9 cellular contexts compared by ENCODE assay signal in the genomic region with DNA sequence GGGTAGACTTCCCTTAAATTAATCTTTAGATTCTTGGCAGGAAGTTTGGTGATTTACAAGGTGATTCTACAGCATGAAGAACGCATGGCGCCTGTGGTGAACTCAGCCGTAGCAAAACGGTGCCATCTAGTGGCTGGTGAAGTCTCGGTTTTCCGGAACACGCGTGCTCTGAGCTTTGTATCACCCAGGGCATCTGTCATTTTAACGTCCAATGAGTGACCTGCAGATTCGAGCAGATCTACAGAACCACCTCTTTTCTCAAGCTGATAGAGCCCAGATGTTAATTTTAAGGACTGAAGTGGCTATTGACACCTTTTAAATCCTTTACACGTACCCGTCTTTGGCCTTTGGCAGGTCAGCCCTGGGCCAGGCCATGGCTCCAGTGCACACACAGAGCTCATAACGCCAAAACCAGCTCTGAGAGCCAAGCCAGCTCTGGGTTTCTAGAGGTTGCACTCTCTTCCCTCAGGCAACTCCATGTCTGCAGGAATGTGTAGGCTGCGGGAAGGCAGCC. TPM values are rescaled to one million over a fixed set of nuclear protein-coding genes. Genes with fewer than 3 reads are reported as not detected.
DNase-seq lines count a peak whose midpoint lies in the region; ATAC-seq and TF ChIP-seq lines count a peak whose summit lies in the region.
"Not testable (repeated sequence)": the region's sequence is repeated elsewhere in the genome, so short reads cannot be mapped to it uniquely, and the experiment has no call there.
"Had no signal": no experiment of that assay in that cellular context is flagged by ENCODE, and none has a peak within 500 bp of the region (broad histone marks: within the 10 kb centered on the region; RNA-seq: fewer than 3 reads in every experiment).

No MANE protein-coding gene starts in this region.

- not testable (repeated sequence) for H3K27me3 ChIP-seq in CD8-positive, alpha-beta T cell (ENCODE audit: insufficient read depth, low read length); dorsolateral prefrontal cortex; liver (ENCODE audit: control insufficient read depth in 4 of 4, insufficient read depth in 4 of 4, low read length in 3 of 4)

- not testable (repeated sequence) for H3K4me1 ChIP-seq in CD8-positive, alpha-beta T cell (ENCODE audit: insufficient read depth, low read length)
- H3K4me1 ChIP-seq in liver (ENCODE audit: control insufficient read depth in 4 of 4, insufficient read depth in 4 of 4, low read length in 3 of 4), result peaks cover 4 to 33% (median 17%) of the 10 kb centered on the region in 4 donors

- peak; percentile 85 to 87 for TF ChIP-seq RAD21 in liver (IDR thresholded peaks at IDR 0.05)

- H3K36me3 Mint-ChIP-seq in CD8-positive, alpha-beta T cell; activated CD4-positive, alpha-beta T cell treated with anti-CD3 and anti-CD28 coated beads for 36 hours (ENCODE audit: low read depth): not testable (repeated sequence)

- peak; percentile 67 for TF ChIP-seq CTCF in CD8-positive, alpha-beta T cell (IDR thresholded peaks at IDR 0.05)
- peak; percentile 39 to 87 (median 72) for TF ChIP-seq CTCF in dorsolateral prefrontal cortex (IDR thresholded peaks at IDR 0.05 in 54 of 56, conservative IDR thresholded peaks at IDR 0.05 in 2 of 56; ENCODE audit: low read depth in 1 of 56, partially characterized antibody in 56 of 56)
- peak; percentile 47 for TF ChIP-seq CTCF in liver (IDR thresholded peaks at IDR 0.05; ENCODE audit: low read depth, low read length, missing input control)

- not testable (repeated sequence) for H3K4me3 Mint-ChIP-seq in CD8-positive, alpha-beta T cell; activated CD4-positive, alpha-beta T cell treated with anti-CD3 and anti-CD28 coated beads for 36 hours

- not testable (repeated sequence) for H3K27me3 Mint-ChIP-seq in CD8-positive, alpha-beta T cell (ENCODE audit: low read depth); activated CD4-positive, alpha-beta T cell treated with anti-CD3 and anti-CD28 coated beads for 36 hours

- intact Hi-C loops in CD8-positive, alpha-beta T cell (cut with DNase I, micrococcal nuclease), result loop anchor here (1.0 to 10.0 kb wide), 3 partner anchors 70 to 513 kb away; no protein-coding TSS in a partner anchor
- intact Hi-C loops in activated CD4-positive, alpha-beta T cell treated with anti-CD3 and anti-CD28 coated beads for 36 hours (cut with DNase I, micrococcal nuclease), result loop anchor here in 1 of 2 experiments (5.0 kb wide), 1 partner anchor 511 kb away; no protein-coding TSS in a partner anchor
- intact Hi-C loops in dorsolateral prefrontal cortex (cut with DNase I), result loop anchor here in 1 of 2 donors (5.0 kb wide), 1 partner anchor 501 kb away; no protein-coding TSS in a partner anchor

- not testable (repeated sequence) for H3K9ac ChIP-seq in liver (ENCODE audit: low read depth in 1 of 2, low read length in 2 of 2)

- H3K9me3 Mint-ChIP-seq in CD8-positive, alpha-beta T cell; activated CD4-positive, alpha-beta T cell treated with anti-CD3 and anti-CD28 coated beads for 36 hours (ENCODE audit: low read depth): not testable (repeated sequence)

- H3K4me1 Mint-ChIP-seq in CD8-positive, alpha-beta T cell (ENCODE audit: low read depth); activated CD4-positive, alpha-beta T cell treated with anti-CD3 and anti-CD28 coated beads for 36 hours: not testable (repeated sequence)

- H3K4me3 ChIP-seq in CD8-positive, alpha-beta T cell (ENCODE audit: low read depth, low read length); dorsolateral prefrontal cortex; liver (ENCODE audit: low read depth in 1 of 3, low read length in 3 of 3): not testable (repeated sequence)

- peak in 3 of 7 experiments; percentile 7 to 27 (median 20) for DNase-seq in CD8-positive, alpha-beta T cell
- DNase-seq in NCI-H345 (lab: John Stamatoyannopoulos, UW), result peak; percentile 33
- peak; percentile 57 for DNase-seq in activated CD4-positive, alpha-beta T cell treated with anti-CD3 and anti-CD28 coated beads for 36 hours
- peak in 3 of 10 donors; percentile 31 to 43 (median 40) for DNase-seq in dorsolateral prefrontal cortex
- DNase-seq in stimulated activated CD4-positive, alpha-beta T cell treated with anti-CD3 and anti-CD28 coated beads, Interleukin-15, amount 100 ng/mL, for 24 hours, result peak; percentile 41

- 7% methylated on average over 14 of the region's 14 CpGs for WGBS in liver

- CTCF ChIA-PET in CD8-positive, alpha-beta T cell (lab: Charles Lee), result interaction anchor here (0.8 to 2.6 kb wide), 4 partner anchors 11 to 513 kb away, joined by 3 to 14 read pairs (median 4); no protein-coding TSS in a partner anchor
- CTCF ChIA-PET in activated CD4-positive, alpha-beta T cell treated with anti-CD3 and anti-CD28 coated beads for 36 hours (lab: Charles Lee), result interaction anchor here (0.7 to 1.1 kb wide), 3 partner anchors 23 to 1423 kb away, joined by 3 to 4 read pairs (median 3); no protein-coding TSS in a partner anchor

- H3K27ac ChIP-seq in CD8-positive, alpha-beta T cell (ENCODE audit: low read depth, low read length); dorsolateral prefrontal cortex: not testable (repeated sequence)
- H3K27ac ChIP-seq in liver (ENCODE audit: low read depth in 1 of 2, low read length in 2 of 2), result peak overlapping the region; percentile 62 to 68

- POLR2A ChIA-PET in CD8-positive, alpha-beta T cell (lab: Charles Lee); activated CD4-positive, alpha-beta T cell treated with anti-CD3 and anti-CD28 coated beads for 36 hours (lab: Charles Lee): not testable (repeated sequence)

- peak; percentile 59 for ATAC-seq in CD8-positive, alpha-beta T cell
- ATAC-seq in GM19438 (IDR thresholded peaks at IDR 0.05; ENCODE audit: low read depth, unreplicated experiment) (peak; percentile 81), HG03280 (IDR thresholded peaks at IDR 0.05; ENCODE audit: unreplicated experiment) (peak; percentile 78)
- ATAC-seq in activated CD4-positive, alpha-beta T cell treated with anti-CD3 and anti-CD28 coated beads for 36 hours, result peak; percentile 89

- H3K27ac Mint-ChIP-seq in CD8-positive, alpha-beta T cell; activated CD4-positive, alpha-beta T cell treated with anti-CD3 and anti-CD28 coated beads for 36 hours: not testable (repeated sequence)

- not testable (repeated sequence) for H3K36me3 ChIP-seq in CD8-positive, alpha-beta T cell (ENCODE audit: insufficient read depth, low read length); liver (ENCODE audit: control insufficient read depth in 4 of 4, insufficient read depth in 3 of 4, low read depth in 1 of 4, low read length in 3 of 4)

- H3K9me3 ChIP-seq in CD8-positive, alpha-beta T cell (ENCODE audit: low read length); liver (ENCODE audit: control insufficient read depth in 4 of 4, low read length in 3 of 4): not testable (repeated sequence)

TF ChIP-seq in liver, 16 proteins besides CTCF, POLR2A, EP300 and RAD21:
- TF ChIP-seq RXRA (IDR thresholded peaks at IDR 0.05), result peak; percentile 28 to 37
- TF ChIP-seq HNF4A (conservative IDR thresholded peaks at IDR 0.05), result peak in 1 of 2 donors; percentile 15
- peak; percentile 37 for TF ChIP-seq YY1 (IDR thresholded peaks at IDR 0.05)
- TF ChIP-seq, protein P1, sequence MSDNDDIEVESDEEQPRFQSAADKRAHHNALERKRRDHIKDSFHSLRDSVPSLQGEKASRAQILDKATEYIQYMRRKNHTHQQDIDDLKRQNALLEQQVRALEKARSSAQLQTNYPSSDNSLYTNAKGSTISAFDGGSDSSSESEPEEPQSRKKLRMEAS (IDR thresholded peaks at IDR 0.05), result peak; percentile 65

RNA-seq across cellular contexts. Expression of a gene that starts 2.3 kb away (rescaled TPM):
- total RNA-seq in CD8-positive, alpha-beta T cell, result not detected
- not detected for total RNA-seq in activated CD4-positive, alpha-beta T cell treated with anti-CD3 and anti-CD28 coated beads for 36 hours
- total RNA-seq in dorsolateral prefrontal cortex, result under 1 TPM in 1 of 120 experiments, not detected in 119; 0.31 TPM
- 10 to 100 TPM in 1 of 2 donors, 1 to 10 TPM in 1; 6.5 to 14.0 TPM for total RNA-seq in liver
- polyA plus RNA-seq in liver, result 1 to 10 TPM in 1 of 2 donors, under 1 TPM in 1; 0.79 to 2.8 TPM
- total RNA-seq: HT1080 had no signal

RNA-seq across cellular contexts. Expression of a gene that starts 36.1 kb away (rescaled TPM):
- not detected for total RNA-seq in CD8-positive, alpha-beta T cell
- not detected for total RNA-seq in activated CD4-positive, alpha-beta T cell treated with anti-CD3 and anti-CD28 coated beads for 36 hours
- total RNA-seq in dorsolateral prefrontal cortex, result under 1 TPM in 1 of 120 experiments, not detected in 119; 0.29 TPM
- not detected for total RNA-seq in liver
- under 1 TPM in 1 of 2 donors, not detected in 1; 0.18 TPM for polyA plus RNA-seq in liver
- total RNA-seq: HT1080 had no signal

Comparison
In these comparisons a context has a peak if more than half of its experiments do, and no peak if none do; other contexts are left out.
1. RNA of a gene that starts 2.3 kb away (total RNA-seq): 6.5 to 14.0 TPM in liver; not detected in CD8-positive, alpha-beta T cell, not detected in activated CD4-positive, alpha-beta T cell treated with anti-CD3 and anti-CD28 coated beads for 36 hours and 0.31 TPM in dorsolateral prefrontal cortex; every median in the first group is over 4 times any median in the second.
2. Peak in every context shown above with its lines, with median percentiles within 50 percentile points of each other: ATAC-seq and CTCF ChIP-seq.